Comparison of ENCODE assay signal across 8 cellular contexts in genomic region chr1:155309423-155310021, GRCh38. TPM values are rescaled to one million over a fixed set of nuclear protein-coding genes. Genes with fewer than 3 reads are reported as not detected.
DNase-seq lines count a peak whose midpoint lies in the region; ATAC-seq and TF ChIP-seq lines count a peak whose summit lies in the region.

No MANE protein-coding gene starts in this region.

- no peaks in the 10 kb centered on the region for H3K27me3 Mint-ChIP-seq in activated naive CD8-positive, alpha-beta T cell

- peak overlapping the region; percentile 97 for H3K4me2 ChIP-seq in smooth muscle cell

- H3K27ac ChIP-seq in AG04450 (ENCODE audit: low read depth, low read length) (peak overlapping the region; percentile 75), smooth muscle cell (ENCODE audit: low read depth) (peak overlapping the region; percentile 76)

- CTCF ChIA-PET in AG04450 (lab: Charles Lee), result interaction anchor here (4.0 kb wide), 1 partner anchor 58 kb away, joined by 17 read pairs; no protein-coding TSS in a partner anchor

- peaks cover 23% of the 10 kb centered on the region for H4K20me1 ChIP-seq in smooth muscle cell (ENCODE audit: low read depth)

- no peak for DNase-seq in AG04450 (ENCODE audit: low read depth, low spot score)
- peak; percentile 23 for DNase-seq in HCEC 1CT
- no peak for DNase-seq in smooth muscle cell (lab: John Stamatoyannopoulos, UW; ENCODE audit: unreplicated experiment)
- DNase-seq in HK-2 (ENCODE audit: unreplicated experiment), result no peak
- no peak for DNase-seq in iPS-NIHi7 (ENCODE audit: extremely low spot score)

- H3K27me3 ChIP-seq in AG04450 (ENCODE audit: control insufficient read depth, insufficient read depth, low read length), result no peaks in the 10 kb centered on the region
- no peaks in the 10 kb centered on the region for H3K27me3 ChIP-seq in smooth muscle cell (ENCODE audit: low read depth)

- H3K36me3 Mint-ChIP-seq in activated naive CD8-positive, alpha-beta T cell, result peaks cover 5% of the 10 kb centered on the region

- H3K79me2 ChIP-seq in smooth muscle cell (ENCODE audit: low read depth), result peaks cover 37% of the 10 kb centered on the region

- POLR2A ChIA-PET in AG04450 (lab: Yijun Ruan, JAX), result no interaction called here

- H3K9me3 Mint-ChIP-seq in activated naive CD8-positive, alpha-beta T cell (ENCODE audit: low read depth), result no peaks in the 10 kb centered on the region

- H3K4me1 Mint-ChIP-seq in activated naive CD8-positive, alpha-beta T cell (ENCODE audit: low read depth), result peaks cover 24% of the 10 kb centered on the region

- H3K4me3 ChIP-seq in AG04450 (ENCODE audit: low read depth, low read length), result peak overlapping the region; percentile 85
- H3K4me3 ChIP-seq in iPS-11a (ENCODE audit: low read depth, low read length), result peak overlapping the region; percentile 95
- peak overlapping the region; percentile 71 for H3K4me3 ChIP-seq in smooth muscle cell

- peak overlapping the region; percentile 98 for H3K4me3 Mint-ChIP-seq in activated naive CD8-positive, alpha-beta T cell

- H2AFZ ChIP-seq in smooth muscle cell (ENCODE audit: low read depth), result no peak overlapping the region

- peaks cover 16% of the 10 kb centered on the region for H3K4me1 ChIP-seq in smooth muscle cell (ENCODE audit: low read depth)

- 34% methylated on average over 11 of the region's 11 CpGs for WGBS in smooth muscle cell (ENCODE audit: low lambda C conversion rate)

- peaks cover 6% of the 10 kb centered on the region for H3F3A ChIP-seq in smooth muscle cell (ENCODE audit: low read depth)

- H3K9ac ChIP-seq in smooth muscle cell (ENCODE audit: low read depth), result peak overlapping the region; percentile 89

- peak overlapping the region; percentile 98 for H3K27ac Mint-ChIP-seq in activated naive CD8-positive, alpha-beta T cell

- no peaks in the 10 kb centered on the region for H3K36me3 ChIP-seq in smooth muscle cell (ENCODE audit: low read depth)

- TF ChIP-seq CTCF in AG04450 (IDR thresholded peaks at IDR 0.05; ENCODE audit: low read depth, low read length) (no peak), smooth muscle cell (IDR thresholded peaks at IDR 0.05; ENCODE audit: borderline replicate concordance, insufficient read depth, poor library complexity, severe bottlenecking) (no peak)

- no peaks in the 10 kb centered on the region; the same call in 1 of the 2 replicates for H3K9me3 ChIP-seq in AG04450 (ENCODE audit: control insufficient read depth, insufficient read depth, low read length)
- no peaks in the 10 kb centered on the region for H3K9me3 ChIP-seq in smooth muscle cell (replicated peaks; ENCODE audit: low read depth)

- no peak for ATAC-seq in HG03457 (IDR thresholded peaks at IDR 0.05; ENCODE audit: unreplicated experiment)

RNA-seq across cellular contexts. Expression of gene FDPS, which starts 0.9 kb away (rescaled TPM):
- polyA plus RNA-seq in AG04450 (2011; rRNA removed) (140 and 146 TPM in 2 replicates), smooth muscle cell (208 and 299 TPM in 2 replicates)
- polyA minus RNA-seq in AG04450 (2011; rRNA and poly(A)+ RNA removed), result 66.8 and 76.8 TPM in 2 replicates
- total RNA-seq in smooth muscle cell, result 104 and 136 TPM in 2 replicates

RNA-seq across cellular contexts. Expression of gene PKLR, which starts 8.3 kb away (rescaled TPM):
- polyA plus RNA-seq in AG04450 (2011; rRNA removed), result not detected in 2 replicates
- polyA minus RNA-seq in AG04450 (2011; rRNA and poly(A)+ RNA removed), result not detected in 2 replicates
- 0.09 TPM in 1 of 2 replicates, not detected in the other for total RNA-seq in smooth muscle cell
- 0.07 TPM in 1 of 2 replicates, not detected in the other for polyA plus RNA-seq in smooth muscle cell

RNA-seq across cellular contexts. Expression of gene RUSC1, which starts 11.2 kb away (rescaled TPM):
- 20.9 and 22.4 TPM in 2 replicates for polyA plus RNA-seq in AG04450 (2011; rRNA removed)
- 14.4 and 17.1 TPM in 2 replicates for polyA minus RNA-seq in AG04450 (2011; rRNA and poly(A)+ RNA removed)
- 28.6 and 28.7 TPM in 2 replicates for total RNA-seq in smooth muscle cell
- 33.2 and 42.6 TPM in 2 replicates for polyA plus RNA-seq in smooth muscle cell

RNA-seq across cellular contexts. Expression of gene HCN3, which starts 32.3 kb away (rescaled TPM):
- polyA plus RNA-seq in AG04450 (2011; rRNA removed) (1.5 and 1.7 TPM in 2 replicates), smooth muscle cell (1.2 and 1.6 TPM in 2 replicates)
- polyA minus RNA-seq in AG04450 (2011; rRNA and poly(A)+ RNA removed), result 3.0 and 5.6 TPM in 2 replicates
- total RNA-seq in smooth muscle cell, result 0.49 and 0.72 TPM in 2 replicates

RNA-seq across cellular contexts. Expression of gene CLK2, which starts 36.2 kb away (rescaled TPM):
- 40.5 and 42.6 TPM in 2 replicates for polyA plus RNA-seq in AG04450 (2011; rRNA removed)
- polyA minus RNA-seq in AG04450 (2011; rRNA and poly(A)+ RNA removed), result 61.7 and 68.9 TPM in 2 replicates
- 23.6 and 25.5 TPM in 2 replicates for total RNA-seq in smooth muscle cell
- 23.5 and 32.2 TPM in 2 replicates for polyA plus RNA-seq in smooth muscle cell
